8 cellular contexts compared by ENCODE assay signal in genomic region chr4:87853108-87853507, GRCh38. TPM values are rescaled to one million over a fixed set of nuclear protein-coding genes. Genes with fewer than 3 reads are reported as not detected.
DNase-seq lines count a peak whose midpoint lies in the region; ATAC-seq and TF ChIP-seq lines count a peak whose summit lies in the region.

No MANE protein-coding gene starts in this region.

- peaks cover 10% of the 10 kb centered on the region for H3K27me3 Mint-ChIP-seq in CD4-positive, alpha-beta T cell
- H3K27me3 Mint-ChIP-seq in progenitor cell of endocrine pancreas = peaks cover 6% of the 10 kb centered on the region

- no peaks in the 10 kb centered on the region for H3K27me3 ChIP-seq in CD4-positive, alpha-beta T cell (ENCODE audit: control insufficient read depth, insufficient read depth, low read length)

- no peak overlapping the region for H3K27ac ChIP-seq in CD4-positive, alpha-beta T cell (ENCODE audit: low read depth, low read length)

- DNase-seq in CD4-positive, alpha-beta T cell = no peak
- DNase-seq in HCEC 1CT (peak; percentile 22), OCI-M1 (lab: John Stamatoyannopoulos, UW) (peak; percentile 78), erythroblast (lab: John Stamatoyannopoulos, UW) (peak; percentile 28 to 59), progenitor cell of endocrine pancreas (ENCODE audit: low spot score, unreplicated experiment) (no peak)
- no peak for DNase-seq in activated CD8-positive, alpha-beta memory T cell treated with anti-CD3 and anti-CD28 coated beads, Interleukin-2, amount 50 U/mL, for 48 hours

- ATAC-seq in CD4-positive, alpha-beta T cell (ENCODE audit: poor library complexity) = no peak
- ATAC-seq in GM21717 (IDR thresholded peaks at IDR 0.05; ENCODE audit: unreplicated experiment) (no peak), HG02884 (IDR thresholded peaks at IDR 0.05; ENCODE audit: unreplicated experiment) (no peak)

- no peaks in the 10 kb centered on the region for H3K9me3 ChIP-seq in CD4-positive, alpha-beta T cell (ENCODE audit: control insufficient read depth, low read length)

- no peak overlapping the region for H3K27ac Mint-ChIP-seq in CD4-positive, alpha-beta T cell
- peak overlapping the region; percentile 3 for H3K27ac Mint-ChIP-seq in progenitor cell of endocrine pancreas

- peak; percentile 34 for TF ChIP-seq CTCF in CD4-positive, alpha-beta T cell (IDR thresholded peaks at IDR 0.05)
- peak; percentile 66 for TF ChIP-seq CTCF in progenitor cell of endocrine pancreas (IDR thresholded peaks at IDR 0.05; ENCODE audit: unreplicated experiment)

- CTCF ChIA-PET in CD4-positive, alpha-beta T cell (lab: Charles Lee) = interaction anchor here (0.7 to 1.0 kb wide), 2 partner anchors 102 to 359 kb away, joined by 3 read pairs; no protein-coding TSS in a partner anchor

- POLR2A ChIA-PET in CD4-positive, alpha-beta T cell (lab: Charles Lee) = no interaction called here

- H3K4me1 Mint-ChIP-seq in CD4-positive, alpha-beta T cell (ENCODE audit: low read depth) = peaks cover 17% of the 10 kb centered on the region
- peaks cover 13% of the 10 kb centered on the region for H3K4me1 Mint-ChIP-seq in progenitor cell of endocrine pancreas (ENCODE audit: low read depth)

- no peak for TF ChIP-seq POLR2A in erythroblast (IDR thresholded peaks at IDR 0.05; ENCODE audit: low read length)

- intact Hi-C loops in CD4-positive, alpha-beta T cell (cut with DNase I, micrococcal nuclease) = loop anchor here (2.0 to 10.0 kb wide), 3 partner anchors 358 to 662 kb away; no protein-coding TSS in a partner anchor

- H3K36me3 Mint-ChIP-seq in CD4-positive, alpha-beta T cell (ENCODE audit: low read depth) = no peaks in the 10 kb centered on the region
- H3K36me3 Mint-ChIP-seq in progenitor cell of endocrine pancreas (ENCODE audit: insufficient read depth) = no peaks in the 10 kb centered on the region

- H3K4me3 Mint-ChIP-seq in CD4-positive, alpha-beta T cell = no peak overlapping the region
- no peak overlapping the region for H3K4me3 Mint-ChIP-seq in progenitor cell of endocrine pancreas (ENCODE audit: low read depth)

- H3K9me3 Mint-ChIP-seq in CD4-positive, alpha-beta T cell = no peaks in the 10 kb centered on the region
- H3K9me3 Mint-ChIP-seq in progenitor cell of endocrine pancreas (ENCODE audit: low read depth) = no peaks in the 10 kb centered on the region

RNA-seq across cellular contexts. Expression of gene MEPE, which starts 20.3 kb away (rescaled TPM):
- total RNA-seq in CD4-positive, alpha-beta T cell = not detected
- not detected in 2 replicates for total RNA-seq in progenitor cell of endocrine pancreas

RNA-seq across cellular contexts. Expression of gene IBSP, which starts 53.8 kb away (rescaled TPM):
- total RNA-seq in CD4-positive, alpha-beta T cell = not detected
- total RNA-seq in progenitor cell of endocrine pancreas = not detected in 2 replicates

Comparison
In these comparisons a context has a peak if more than half of its experiments do, and no peak if none do; other contexts are left out.
1. DNase-seq: peak in HCEC 1CT (single experiment), OCI-M1 (single experiment) and erythroblast (2 of 2); none in CD4-positive, alpha-beta T cell (0 of 10), progenitor cell of endocrine pancreas (single experiment) and activated CD8-positive, alpha-beta memory T cell treated with anti-CD3 and anti-CD28 coated beads, Interleukin-2, amount 50 U/mL, for 48 hours (single experiment).